Comparison of ENCODE assay signal across 8 cellular contexts in genomic region chr12:31728289-31728916, GRCh38. TPM values are rescaled to one million over a fixed set of nuclear protein-coding genes. Genes with fewer than 3 reads are reported as not detected.
A peak's percentile ranks its signal among the peaks of the same experiment; 100 is the strongest.
DNase-seq lines count a peak whose midpoint lies in the region; ATAC-seq and TF ChIP-seq lines count a peak whose summit lies in the region.

No MANE protein-coding gene starts in this region.

- no peaks in the 10 kb centered on the region for H3K9me3 Mint-ChIP-seq in activated T-helper 17 cell treated with anti-CD3 and anti-CD28 coated beads, Interleukin-2, amount 50 U/mL, for 72 hours

- no peak for TF ChIP-seq CTCF in prostate gland (IDR thresholded peaks at IDR 0.05)

- no peaks in the 10 kb centered on the region for H3K4me1 ChIP-seq in prostate gland (replicated peaks)

- peaks cover 13% of the 10 kb centered on the region for H3K36me3 Mint-ChIP-seq in activated T-helper 17 cell treated with anti-CD3 and anti-CD28 coated beads, Interleukin-2, amount 50 U/mL, for 72 hours (ENCODE audit: low read depth)

- ATAC-seq in activated T-helper 17 cell treated with anti-CD3 and anti-CD28 coated beads, Interleukin-2, amount 50 U/mL, for 72 hours (replicated peaks): peak; percentile 15
- ATAC-seq in left ventricle myocardium superior: peak; percentile 43

- H3K27ac ChIP-seq in KOPT-K1 (ENCODE audit: low read depth, low read length, poor library complexity, severe bottlenecking) (peak overlapping the region; percentile 93), prostate gland (peak overlapping the region; percentile 92 to 96)

- H3K27ac Mint-ChIP-seq in activated T-helper 17 cell treated with anti-CD3 and anti-CD28 coated beads, Interleukin-2, amount 50 U/mL, for 72 hours: peak overlapping the region; percentile 95

- peak; percentile 42 for DNase-seq in stimulated activated naive CD4-positive, alpha-beta T cell treated with Interleukin-2 at 50 U/mL for 16 hours (lab: John Stamatoyannopoulos, UW)
- DNase-seq in stimulated activated naive CD4-positive, alpha-beta T cell (lab: John Stamatoyannopoulos, UW): no peak
- DNase-seq in left ventricle myocardium superior: no peak
- peak; percentile 34 for DNase-seq in prostate gland (ENCODE audit: low spot score)
- DNase-seq in NCI-H146 treated with DMSO at 0.1 percent for 48 hours (lab: John Stamatoyannopoulos, UW; ENCODE audit: unreplicated experiment): no peak
- no peak for DNase-seq in cortex of kidney (lab: John Stamatoyannopoulos, UW)

- H3K27me3 Mint-ChIP-seq in activated T-helper 17 cell treated with anti-CD3 and anti-CD28 coated beads, Interleukin-2, amount 50 U/mL, for 72 hours: no peaks in the 10 kb centered on the region

- under 1% methylated on average over 22 of the region's 22 CpGs for WGBS in prostate gland

- H3K4me3 Mint-ChIP-seq in activated T-helper 17 cell treated with anti-CD3 and anti-CD28 coated beads, Interleukin-2, amount 50 U/mL, for 72 hours: peak overlapping the region; percentile 94

- no peaks in the 10 kb centered on the region for H3K27me3 ChIP-seq in prostate gland (replicated peaks; ENCODE audit: insufficient read depth)

- intact Hi-C loops in left ventricle myocardium superior (cut with micrococcal nuclease): no loop called here
- intact Hi-C loops in prostate gland (cut with DNase I): loop anchor here (2.0 to 5.0 kb wide), 2 partner anchors 71 to 230 kb away; partner anchors contain the start of genes ETFBKMT and RESF1

- H3K9me3 ChIP-seq in KOPT-K1 (ENCODE audit: insufficient read depth, low read length, poor library complexity, severe bottlenecking): peaks cover 21% of the 10 kb centered on the region
- H3K9me3 ChIP-seq in prostate gland: no peaks in the 10 kb centered on the region

- H3K36me3 ChIP-seq in KOPT-K1 (ENCODE audit: insufficient read depth, low read length) (no peaks in the 10 kb centered on the region), prostate gland (no peaks in the 10 kb centered on the region)

- H3K4me1 Mint-ChIP-seq in activated T-helper 17 cell treated with anti-CD3 and anti-CD28 coated beads, Interleukin-2, amount 50 U/mL, for 72 hours: peaks cover 22% of the 10 kb centered on the region

- peak overlapping the region; percentile 51 to 61 for H3K4me3 ChIP-seq in prostate gland

- no peak for TF ChIP-seq POLR2A in prostate gland (IDR thresholded peaks at IDR 0.05)

RNA-seq across cellular contexts. Expression of gene AMN1, which starts 0.4 kb away (rescaled TPM):
- total RNA-seq in activated T-helper 17 cell treated with anti-CD3 and anti-CD28 coated beads, Interleukin-2, amount 50 U/mL, for 72 hours: 1 to 10 TPM; 5.7 to 7.7 TPM
- total RNA-seq in left ventricle myocardium superior (16.7 TPM), prostate gland (10 to 100 TPM; 11.9 to 31.9 TPM)

Comparison
In these comparisons a context has a peak if more than half of its experiments do, and no peak if none do; other contexts are left out.
1. DNase-seq: peak in stimulated activated naive CD4-positive, alpha-beta T cell treated with Interleukin-2 at 50 U/mL for 16 hours (single experiment) and prostate gland (single experiment); none in stimulated activated naive CD4-positive, alpha-beta T cell (0 of 6), left ventricle myocardium superior (single experiment), NCI-H146 treated with DMSO at 0.1 percent for 48 hours (single experiment) and cortex of kidney (single experiment).